13 cellular contexts compared by ENCODE assay signal in genomic region chr9:35920004-35920658, GRCh38. TPM values are rescaled to one million over a fixed set of nuclear protein-coding genes. Genes with fewer than 3 reads are reported as not detected.
A peak's percentile ranks its signal among the peaks of the same experiment; 100 is the strongest.
DNase-seq lines count a peak whose midpoint lies in the region; ATAC-seq, FAIRE-seq and TF ChIP-seq lines count a peak whose summit lies in the region.
"Had no signal": no experiment of that assay in that cellular context is flagged by ENCODE, and none has a peak within 500 bp of the region (broad histone marks: within the 10 kb centered on the region; RNA-seq: fewer than 3 reads in every experiment).

No MANE protein-coding gene starts in this region.

- no peak for TF ChIP-seq EP300 in HepG2 (IDR thresholded peaks at IDR 0.05; ENCODE audit: low read depth in 2 of 2, low read length in 2 of 2)
- TF ChIP-seq EP300 in HepG2 (CRISPR knock-in tag; IDR thresholded peaks at IDR 0.05; ENCODE audit: borderline replicate concordance), result no peak

- H3K27me3 ChIP-seq in ascending aorta, result no peaks in the 10 kb centered on the region
- no peaks in the 10 kb centered on the region for H3K27me3 ChIP-seq in HepG2 (ENCODE audit: control insufficient read depth in 1 of 2, insufficient read depth in 2 of 2, low read length in 2 of 2)
- H3K27me3 ChIP-seq in subcutaneous abdominal adipose tissue (ENCODE audit: control insufficient read depth in 5 of 5, insufficient read depth in 4 of 5, low read length in 5 of 5), result no peaks in the 10 kb centered on the region

- TF ChIP-seq POLR2A in HepG2 (IDR thresholded peaks at IDR 0.05; ENCODE audit: insufficient read depth in 1 of 2, low read depth in 2 of 2, low read length in 2 of 2), result no peak

- peak overlapping the region; percentile 34 for H2AFZ ChIP-seq in HepG2 (ENCODE audit: low read length)

- H3K9me3 ChIP-seq in ascending aorta, result no peaks in the 10 kb centered on the region
- no peaks in the 10 kb centered on the region for H3K9me3 ChIP-seq in HepG2 (ENCODE audit: low read length)
- no peaks in the 10 kb centered on the region for H3K9me3 ChIP-seq in subcutaneous abdominal adipose tissue (ENCODE audit: control insufficient read depth in 5 of 5, low read length in 5 of 5)

- intact Hi-C loops in ascending aorta (cut with DNase I) (no loop called here), HepG2 (cut with micrococcal nuclease; ENCODE audit: unreplicated experiment) (no loop called here)

- H4K20me1 ChIP-seq in HepG2 (ENCODE audit: insufficient read depth, low read length), result no peaks in the 10 kb centered on the region

- H3K9ac ChIP-seq in HepG2 (ENCODE audit: insufficient read depth, low read depth, low read length) (no peak overlapping the region), subcutaneous abdominal adipose tissue (ENCODE audit: low read length in 5 of 5) (peak overlapping the region in 1 of 5 donors; percentile 14)

- H3K4me3 ChIP-seq in ascending aorta (no peak overlapping the region), HepG2 (replicated peaks in 1 of 3; ENCODE audit: insufficient read depth in 1 of 3, low read depth in 2 of 3, low read length in 3 of 3) (peak overlapping the region in 1 of 3 experiments; percentile 19; a peak in 1 of 6 replicates), subcutaneous abdominal adipose tissue (ENCODE audit: low read depth in 1 of 5, low read length in 5 of 5) (no peak overlapping the region)

- peak overlapping the region; percentile 67 for H3K4me2 ChIP-seq in HepG2 (ENCODE audit: low read depth, low read length)

- BruUV-seq in HepG2 (replicated peaks; lab: Mats Ljungman, UMichigan), result no TSS peak

- DNase-seq in DMS 273 (lab: John Stamatoyannopoulos, UW; ENCODE audit: unreplicated experiment), result peak; percentile 23
- no peak for DNase-seq in DMS 273 treated with DMSO at 0.1 percent for 48 hours (lab: John Stamatoyannopoulos, UW)
- no peak for DNase-seq in ascending aorta (ENCODE audit: low spot score in 2 of 2)
- DNase-seq in HepG2 (ENCODE audit: low spot score), result peak; percentile 36
- DNase-seq in D341Med (ENCODE audit: low spot score), result no peak
- DNase-seq: activated CD8-positive, alpha-beta memory T cell treated with anti-CD3 and anti-CD28 coated beads for 24 hours; effector memory CD4-positive, alpha-beta T cell; hippocampal formation; NCI-H187 had no signal

- FAIRE-seq in HepG2 (lab: Jason Lieb, UNC), result peak; percentile 70

- ATAC-seq in HepG2 (peak; percentile 92), HG03139 (IDR thresholded peaks at IDR 0.05; ENCODE audit: unreplicated experiment) (no peak), HG03025 (IDR thresholded peaks at IDR 0.05; ENCODE audit: low FRiP score, unreplicated experiment) (no peak)

- WGBS in HepG2 (ENCODE audit: low lambda C conversion rate), result 2% methylated on average over 6 of the region's 6 CpGs

- TF ChIP-seq CTCF in ascending aorta (IDR thresholded peaks at IDR 0.05) (no peak), HepG2 (CRISPR knock-in tag; IDR thresholded peaks at IDR 0.05) (peak; percentile 67)

- POLR2A ChIA-PET in HepG2 (lab: Yijun Ruan, JAX), result interaction anchor here (1.1 kb wide), 2 partner anchors 13 to 119 kb away, joined by 3 read pairs; no protein-coding TSS in a partner anchor

- H3K4me1 ChIP-seq in ascending aorta, result peaks cover 9 to 14% of the 10 kb centered on the region in 2 donors
- H3K4me1 ChIP-seq in HepG2 (ENCODE audit: insufficient read depth, low read length), result peaks cover 46% of the 10 kb centered on the region
- peaks cover 0 to 88% (median 25%) of the 10 kb centered on the region in 5 donors for H3K4me1 ChIP-seq in subcutaneous abdominal adipose tissue (ENCODE audit: control insufficient read depth in 5 of 5, insufficient read depth in 5 of 5, low read length in 5 of 5)

- in situ Hi-C loops in HepG2 (cut with HindIII; ENCODE audit: extremely low pct_ligation_motif_present, low pct_unique_long_range_greater_than_20kb), result no loop called here

- TF ChIP-seq RAD21 in HepG2 (CRISPR knock-in tag; IDR thresholded peaks at IDR 0.05), result 0 out of 2 replicates have a peak, but pooled peaks have one; percentile 26

- H3K27ac ChIP-seq in ascending aorta (peak overlapping the region; percentile 15 to 44), HepG2 (ENCODE audit: extremely low read length, insufficient read depth, low read length) (peak overlapping the region; percentile 46), subcutaneous abdominal adipose tissue (ENCODE audit: low read depth, low read length) (peak overlapping the region; percentile 69)
- H3K27ac ChIP-seq: 22Rv1 had no signal

- H3K36me3 ChIP-seq in ascending aorta (no peaks in the 10 kb centered on the region), HepG2 (replicated peaks in 1 of 2; ENCODE audit: control insufficient read depth in 1 of 2, insufficient read depth in 2 of 2, low read length in 2 of 2) (no peaks in the 10 kb centered on the region), subcutaneous abdominal adipose tissue (ENCODE audit: control insufficient read depth in 5 of 5, insufficient read depth in 5 of 5, low read length in 5 of 5) (no peaks in the 10 kb centered on the region)

- CTCF ChIA-PET in HepG2 (lab: Yijun Ruan, JAX; ENCODE audit: low intra/inter-chr PET ratio, low total read pairs), result no interaction called here

- H3K79me2 ChIP-seq in HepG2 (ENCODE audit: insufficient read depth, low read length), result no peaks in the 10 kb centered on the region

RNA-seq across cellular contexts. Expression of gene SPAAR, which starts 10.8 kb away (rescaled TPM):
- total RNA-seq in ascending aorta, result 4.0 TPM
- total RNA-seq in HepG2 (2016; rRNA removed; fragmentation: Illumina TruSeq; extraction: Trizol), result 0.07 TPM in 1 of 2 replicates, not detected in the other
- not detected in 2 replicates for total RNA-seq in HepG2 (2016; cell fraction: cytosol; rRNA removed; fragmentation: Illumina TruSeq; extraction: Trizol; ENCODE audit: low read depth)
- not detected in 2 replicates for total RNA-seq in HepG2 (2016; cell fraction: insoluble cytoplasmic fraction; rRNA removed; fragmentation: Illumina TruSeq; extraction: Trizol)
- total RNA-seq in HepG2 (2016; cell fraction: membrane; rRNA removed; fragmentation: Illumina TruSeq; extraction: Trizol), result not detected in 2 replicates
- total RNA-seq in HepG2 (2016; cell fraction: nucleus; rRNA removed; fragmentation: Illumina TruSeq; extraction: Trizol), result not detected in 2 replicates
- polyA plus RNA-seq in HepG2 (2011; rRNA removed), result not detected in 2 replicates
- not detected in 2 replicates for polyA plus RNA-seq in HepG2 (2011; cell fraction: cytosol; rRNA removed)
- not detected in 2 replicates for polyA plus RNA-seq in HepG2 (2011; cell fraction: nucleus; rRNA removed)
- not detected in 2 replicates for polyA plus RNA-seq in HepG2 (2012)
- not detected in 2 replicates for polyA plus RNA-seq in HepG2 (2016; cell fraction: cytosol; fragmentation: Illumina TruSeq; extraction: Trizol; ENCODE audit: low read depth)
- polyA plus RNA-seq in HepG2 (2016; cell fraction: insoluble cytoplasmic fraction; fragmentation: Illumina TruSeq; extraction: Trizol; ENCODE audit: low read depth), result not detected in 2 replicates
- not detected in 2 replicates for polyA plus RNA-seq in HepG2 (2016; cell fraction: membrane; fragmentation: Illumina TruSeq; extraction: Trizol; ENCODE audit: low read depth)
- not detected in 2 replicates for polyA plus RNA-seq in HepG2 (2016; cell fraction: nucleus; fragmentation: Illumina TruSeq; extraction: Trizol; ENCODE audit: insufficient read depth, low read depth)
- 0.21 TPM in 1 of 2 replicates, not detected in the other for polyA minus RNA-seq in HepG2 (2011; rRNA and poly(A)+ RNA removed; ENCODE audit: low replicate concordance)
- not detected in 2 replicates for polyA minus RNA-seq in HepG2 (2011; cell fraction: cytosol; rRNA and poly(A)+ RNA removed)
- polyA minus RNA-seq in HepG2 (2011; cell fraction: nucleus; rRNA and poly(A)+ RNA removed), result not detected in 2 replicates

RNA-seq across cellular contexts. Expression of gene HRCT1, which starts 14.1 kb away (rescaled TPM):
- total RNA-seq in ascending aorta (32.7 TPM), HepG2 (2016; rRNA removed; fragmentation: Illumina TruSeq; extraction: Trizol) (not detected in 2 replicates)
- not detected in 2 replicates for total RNA-seq in HepG2 (2016; cell fraction: cytosol; rRNA removed; fragmentation: Illumina TruSeq; extraction: Trizol; ENCODE audit: low read depth)
- total RNA-seq in HepG2 (2016; cell fraction: insoluble cytoplasmic fraction; rRNA removed; fragmentation: Illumina TruSeq; extraction: Trizol), result not detected in 2 replicates
- total RNA-seq in HepG2 (2016; cell fraction: membrane; rRNA removed; fragmentation: Illumina TruSeq; extraction: Trizol), result 0.21 TPM in 1 of 2 replicates, not detected in the other
- 0.41 and 0.43 TPM in 2 replicates for total RNA-seq in HepG2 (2016; cell fraction: nucleus; rRNA removed; fragmentation: Illumina TruSeq; extraction: Trizol)
- 0.13 and 0.44 TPM in 2 replicates for polyA plus RNA-seq in HepG2 (2011; rRNA removed)
- polyA plus RNA-seq in HepG2 (2011; cell fraction: cytosol; rRNA removed), result 0.23 TPM in 1 of 2 replicates, not detected in the other
- 0.21 TPM in 1 of 2 replicates, not detected in the other for polyA plus RNA-seq in HepG2 (2011; cell fraction: nucleus; rRNA removed)
- 0.35 TPM in 1 of 2 replicates, not detected in the other for polyA plus RNA-seq in HepG2 (2012)
- 0.26 and 0.28 TPM in 2 replicates for polyA plus RNA-seq in HepG2 (2016; cell fraction: cytosol; fragmentation: Illumina TruSeq; extraction: Trizol; ENCODE audit: low read depth)
- 0.35 and 0.46 TPM in 2 replicates for polyA plus RNA-seq in HepG2 (2016; cell fraction: insoluble cytoplasmic fraction; fragmentation: Illumina TruSeq; extraction: Trizol; ENCODE audit: low read depth)
- 0.41 and 0.42 TPM in 2 replicates for polyA plus RNA-seq in HepG2 (2016; cell fraction: membrane; fragmentation: Illumina TruSeq; extraction: Trizol; ENCODE audit: low read depth)
- polyA plus RNA-seq in HepG2 (2016; cell fraction: nucleus; fragmentation: Illumina TruSeq; extraction: Trizol; ENCODE audit: insufficient read depth, low read depth), result 0.53 TPM in 1 of 2 replicates, not detected in the other
- polyA minus RNA-seq in HepG2 (2011; rRNA and poly(A)+ RNA removed; ENCODE audit: low replicate concordance), result 0.44 TPM in 1 of 2 replicates, not detected in the other
- not detected in 2 replicates for polyA minus RNA-seq in HepG2 (2011; cell fraction: cytosol; rRNA and poly(A)+ RNA removed)
- not detected in 2 replicates for polyA minus RNA-seq in HepG2 (2011; cell fraction: nucleus; rRNA and poly(A)+ RNA removed)

RNA-seq across cellular contexts. Expression of gene OR2S2, which starts 37.8 kb away (rescaled TPM):
- not detected for total RNA-seq in ascending aorta
- not detected in 2 replicates for total RNA-seq in HepG2 (2016; rRNA removed; fragmentation: Illumina TruSeq; extraction: Trizol)
- not detected in 2 replicates for total RNA-seq in HepG2 (2016; cell fraction: cytosol; rRNA removed; fragmentation: Illumina TruSeq; extraction: Trizol; ENCODE audit: low read depth)
- not detected in 2 replicates for total RNA-seq in HepG2 (2016; cell fraction: insoluble cytoplasmic fraction; rRNA removed; fragmentation: Illumina TruSeq; extraction: Trizol)
- total RNA-seq in HepG2 (2016; cell fraction: membrane; rRNA removed; fragmentation: Illumina TruSeq; extraction: Trizol), result not detected in 2 replicates
- not detected in 2 replicates for total RNA-seq in HepG2 (2016; cell fraction: nucleus; rRNA removed; fragmentation: Illumina TruSeq; extraction: Trizol)
- polyA plus RNA-seq in HepG2 (2011; rRNA removed), result not detected in 2 replicates
- polyA plus RNA-seq in HepG2 (2011; cell fraction: cytosol; rRNA removed), result not detected in 2 replicates
- polyA plus RNA-seq in HepG2 (2011; cell fraction: nucleus; rRNA removed), result not detected in 2 replicates
- not detected in 2 replicates for polyA plus RNA-seq in HepG2 (2012)
- not detected in 2 replicates for polyA plus RNA-seq in HepG2 (2016; cell fraction: cytosol; fragmentation: Illumina TruSeq; extraction: Trizol; ENCODE audit: low read depth)
- not detected in 2 replicates for polyA plus RNA-seq in HepG2 (2016; cell fraction: insoluble cytoplasmic fraction; fragmentation: Illumina TruSeq; extraction: Trizol; ENCODE audit: low read depth)
- not detected in 2 replicates for polyA plus RNA-seq in HepG2 (2016; cell fraction: membrane; fragmentation: Illumina TruSeq; extraction: Trizol; ENCODE audit: low read depth)
- polyA plus RNA-seq in HepG2 (2016; cell fraction: nucleus; fragmentation: Illumina TruSeq; extraction: Trizol; ENCODE audit: insufficient read depth, low read depth), result not detected in 2 replicates
- not detected in 2 replicates for polyA minus RNA-seq in HepG2 (2011; rRNA and poly(A)+ RNA removed; ENCODE audit: low replicate concordance)
- polyA minus RNA-seq in HepG2 (2011; cell fraction: cytosol; rRNA and poly(A)+ RNA removed), result not detected in 2 replicates
- polyA minus RNA-seq in HepG2 (2011; cell fraction: nucleus; rRNA and poly(A)+ RNA removed), result not detected in 2 replicates

RNA-seq across cellular contexts. Expression of gene OR13J1, which starts 49.9 kb away (rescaled TPM):
- total RNA-seq in ascending aorta, result not detected
- not detected in 2 replicates for total RNA-seq in HepG2 (2016; rRNA removed; fragmentation: Illumina TruSeq; extraction: Trizol)
- not detected in 2 replicates for total RNA-seq in HepG2 (2016; cell fraction: cytosol; rRNA removed; fragmentation: Illumina TruSeq; extraction: Trizol; ENCODE audit: low read depth)
- not detected in 2 replicates for total RNA-seq in HepG2 (2016; cell fraction: insoluble cytoplasmic fraction; rRNA removed; fragmentation: Illumina TruSeq; extraction: Trizol)
- total RNA-seq in HepG2 (2016; cell fraction: membrane; rRNA removed; fragmentation: Illumina TruSeq; extraction: Trizol), result not detected in 2 replicates
- total RNA-seq in HepG2 (2016; cell fraction: nucleus; rRNA removed; fragmentation: Illumina TruSeq; extraction: Trizol), result not detected in 2 replicates
- not detected in 2 replicates for polyA plus RNA-seq in HepG2 (2011; rRNA removed)
- polyA plus RNA-seq in HepG2 (2011; cell fraction: cytosol; rRNA removed), result not detected in 2 replicates
- polyA plus RNA-seq in HepG2 (2011; cell fraction: nucleus; rRNA removed), result not detected in 2 replicates
- not detected in 2 replicates for polyA plus RNA-seq in HepG2 (2012)
- polyA plus RNA-seq in HepG2 (2016; cell fraction: cytosol; fragmentation: Illumina TruSeq; extraction: Trizol; ENCODE audit: low read depth), result not detected in 2 replicates
- not detected in 2 replicates for polyA plus RNA-seq in HepG2 (2016; cell fraction: insoluble cytoplasmic fraction; fragmentation: Illumina TruSeq; extraction: Trizol; ENCODE audit: low read depth)
- polyA plus RNA-seq in HepG2 (2016; cell fraction: membrane; fragmentation: Illumina TruSeq; extraction: Trizol; ENCODE audit: low read depth), result not detected in 2 replicates
- polyA plus RNA-seq in HepG2 (2016; cell fraction: nucleus; fragmentation: Illumina TruSeq; extraction: Trizol; ENCODE audit: insufficient read depth, low read depth), result not detected in 2 replicates
- not detected in 2 replicates for polyA minus RNA-seq in HepG2 (2011; rRNA and poly(A)+ RNA removed; ENCODE audit: low replicate concordance)
- polyA minus RNA-seq in HepG2 (2011; cell fraction: cytosol; rRNA and poly(A)+ RNA removed), result not detected in 2 replicates
- not detected in 2 replicates for polyA minus RNA-seq in HepG2 (2011; cell fraction: nucleus; rRNA and poly(A)+ RNA removed)

Comparison
In these comparisons a context has a peak if more than half of its experiments do, and no peak if none do; other contexts are left out.
1. DNase-seq: peak in DMS 273 (single experiment) and HepG2 (single experiment); none in DMS 273 treated with DMSO at 0.1 percent for 48 hours (single experiment), ascending aorta (0 of 2) and D341Med (single experiment).
2. RNA of gene HRCT1, which starts 14.1 kb away (total RNA-seq): 32.7 TPM in ascending aorta (single experiment); 0.21 to 0.43 TPM in HepG2; every median in the first group is over 10 times any median in the second.
3. Peak in every context shown above with its lines, with median percentiles within 50 percentile points of each other: H3K27ac ChIP-seq.